In the genomic region with DNA sequence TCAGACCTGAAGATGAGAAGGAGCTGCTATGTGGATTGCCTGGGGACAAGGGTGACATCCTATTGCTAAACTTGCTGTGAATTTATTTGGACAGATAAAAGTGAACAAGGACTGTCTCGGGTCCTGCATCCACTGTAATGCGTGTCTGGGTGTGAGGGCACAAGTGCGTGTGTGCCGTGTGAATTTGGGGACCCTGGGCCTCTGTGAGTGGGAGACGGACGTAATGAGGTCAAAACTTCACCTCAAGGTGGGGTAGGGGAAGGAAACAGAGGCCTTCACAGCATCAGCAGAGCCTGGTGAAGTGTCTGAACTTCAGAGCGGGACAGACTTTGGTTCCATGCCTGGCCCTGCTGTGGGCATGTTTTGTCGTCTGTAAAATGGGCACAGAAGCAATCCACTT, we compare ENCODE assay signal across 21 cellular contexts. TPM values are rescaled to one million over a fixed set of nuclear protein-coding genes. Genes with fewer than 3 reads are reported as not detected.
DNase-seq lines count a peak whose midpoint lies in the region; ATAC-seq, FAIRE-seq and TF ChIP-seq lines count a peak whose summit lies in the region.
"Had no signal": no experiment of that assay in that cellular context is flagged by ENCODE, and none has a peak within 500 bp of the region (broad histone marks: within the 10 kb centered on the region; RNA-seq: fewer than 3 reads in every experiment).

No MANE protein-coding gene starts in this region.

- H3K18ac ChIP-seq in H9 (ENCODE audit: insufficient read length, low read depth, low read length) = no peak overlapping the region

- H2AK5ac ChIP-seq in H9 (ENCODE audit: insufficient read length, low read length) = no peak overlapping the region

- H3K4me3 ChIP-seq in CD8-positive, alpha-beta T cell (ENCODE audit: low read depth, low read length) = no peak overlapping the region
- peak overlapping the region; percentile 20 for H3K4me3 ChIP-seq in OCI-LY1 (ENCODE audit: low read depth, low read length, poor library complexity, severe bottlenecking)
- H3K4me3 ChIP-seq in GM12878 = no peak overlapping the region
- H3K4me3 ChIP-seq in sigmoid colon = no peak overlapping the region
- H3K4me3 ChIP-seq: cardiac muscle cell, PC-9, uterus had no signal

- no peaks in the 10 kb centered on the region for H3K27me3 Mint-ChIP-seq in CD8-positive, alpha-beta T cell (ENCODE audit: low read depth)
- H3K27me3 Mint-ChIP-seq in H9 (ENCODE audit: low read depth) = no peaks in the 10 kb centered on the region; the same call in 1 of the 2 replicates

- no peak overlapping the region for H3K56ac ChIP-seq in H9 (ENCODE audit: insufficient read length, low read depth, low read length)

- no peak overlapping the region for H3T11ph ChIP-seq in H9 (ENCODE audit: low read length)

- no peak for TF ChIP-seq RAD21 in GM12878 (IDR thresholded peaks at IDR 0.05; ENCODE audit: insufficient read depth, low read depth, low read length)

- no peaks in the 10 kb centered on the region for H3K36me3 Mint-ChIP-seq in CD8-positive, alpha-beta T cell
- H3K36me3 Mint-ChIP-seq in H9 (ENCODE audit: insufficient read depth in 1 of 3, low read depth in 3 of 3) = no peaks in the 10 kb centered on the region

- no peak overlapping the region for H3K14ac ChIP-seq in H9 (ENCODE audit: insufficient read depth, low read length)

- H2BK120ac ChIP-seq in H9 (ENCODE audit: low read depth, low read length, poor library complexity, severe bottlenecking) = no peak overlapping the region

- no peak for FAIRE-seq in GM12878 (lab: Jason Lieb, UNC)
- FAIRE-seq: GM18507, islet of Langerhans had no signal

- TF ChIP-seq CTCF in CD8-positive, alpha-beta T cell (IDR thresholded peaks at IDR 0.05) = no peak
- TF ChIP-seq CTCF in OCI-LY1 (IDR thresholded peaks at IDR 0.05; ENCODE audit: low read length) (no peak), GM12878 (IDR thresholded peaks at IDR 0.05 in 2 of 3, conservative IDR thresholded peaks at IDR 0.05 in 1 of 3; ENCODE audit: control insufficient read depth in 2 of 3, extremely low read depth in 1 of 3, insufficient read depth in 1 of 3, low read depth in 3 of 3, low read length in 3 of 3) (no peak), sigmoid colon (IDR thresholded peaks at IDR 0.05) (no peak), H9 (conservative IDR thresholded peaks at IDR 0.05) (no peak)

- peak; percentile 58; the same call in 1 of the 2 replicates for TF ChIP-seq POLR2A in GM12878 (IDR thresholded peaks at IDR 0.05; ENCODE audit: low read depth, low read length)
- TF ChIP-seq POLR2A in sigmoid colon (IDR thresholded peaks at IDR 0.05) = no peak

- CTCF ChIA-PET in CD8-positive, alpha-beta T cell (lab: Charles Lee) = interaction anchor here (1.1 to 6.1 kb wide), 3 partner anchors 9 to 175 kb away, joined by 4 to 83 read pairs (median 37); no protein-coding TSS in a partner anchor
- CTCF ChIA-PET in GM12878 (lab: Yijun Ruan, JAX) = interaction anchor here (1.2 to 6.6 kb wide), 6 partner anchors 11 to 39 kb away, joined by 3 to 73 read pairs (median 28); a partner anchor contains a TSS

- no peak overlapping the region for H3K23ac ChIP-seq in H9 (ENCODE audit: insufficient read length, low read depth, low read length)

- BruUV-seq in GM12878 (replicated peaks; lab: Mats Ljungman, UMichigan) = no TSS peak

- no peak overlapping the region for H3K4me3 Mint-ChIP-seq in CD8-positive, alpha-beta T cell
- no peak overlapping the region for H3K4me3 Mint-ChIP-seq in H9

- H2BK20ac ChIP-seq in H9 (ENCODE audit: low read depth, low read length, poor library complexity, severe bottlenecking) = no peak overlapping the region

- H3K9me3 ChIP-seq in CD8-positive, alpha-beta T cell (ENCODE audit: low read length) = no peaks in the 10 kb centered on the region
- H3K9me3 ChIP-seq in OCI-LY1 (ENCODE audit: low read length) (no peaks in the 10 kb centered on the region), GM12878 (replicated peaks; ENCODE audit: control insufficient read depth, insufficient read depth, low read length) (no peaks in the 10 kb centered on the region; the same call in 1 of the 3 replicates), sigmoid colon (no peaks in the 10 kb centered on the region), H9 (ENCODE audit: control insufficient read depth, low read depth, low read length) (no peaks in the 10 kb centered on the region)
- H3K9me3 ChIP-seq: uterus had no signal

- no peaks in the 10 kb centered on the region for H3K79me2 ChIP-seq in OCI-LY1 (ENCODE audit: insufficient read depth, low read length)
- no peaks in the 10 kb centered on the region for H3K79me2 ChIP-seq in GM12878 (ENCODE audit: control insufficient read depth, insufficient read depth, low read length)
- H3K79me2 ChIP-seq in H9 (ENCODE audit: insufficient read depth, low read length) = no peaks in the 10 kb centered on the region

- H4K20me1 ChIP-seq in OCI-LY1 (ENCODE audit: insufficient read depth, low read length) (no peaks in the 10 kb centered on the region), GM12878 (ENCODE audit: control insufficient read depth, insufficient read depth) (no peaks in the 10 kb centered on the region), H9 (ENCODE audit: control insufficient read depth, insufficient read depth, insufficient read length) (no peaks in the 10 kb centered on the region)

- POLR2A ChIA-PET in CD8-positive, alpha-beta T cell (lab: Charles Lee) = interaction anchor here (2.2 to 2.5 kb wide), 2 partner anchors 10 to 17 kb away, joined by 8 to 16 read pairs; no protein-coding TSS in a partner anchor
- POLR2A ChIA-PET in GM12878 (lab: Charles Lee) = interaction anchor here (2.3 to 7.8 kb wide), 3 partner anchors 8 to 17 kb away, joined by 18 to 128 read pairs (median 18); a partner anchor contains a TSS

- H4K91ac ChIP-seq in H9 (ENCODE audit: insufficient read length, low read depth, low read length) = no peak overlapping the region

- no peak overlapping the region for H4K5ac ChIP-seq in H9 (ENCODE audit: insufficient read length, low read depth, low read length)

- WGBS in GM12878 (ENCODE audit: insufficient coverage, insufficient replicate concordance, low lambda C conversion rate, missing lambda C conversion rate) = 89% methylated on average over 8 of the region's 8 CpGs
- 78 to 88% methylated on average over 8 of the region's 8 CpGs for WGBS in sigmoid colon, 2 donors
- no CpG with 5 or more reads among the region's 8 CpGs for WGBS in H9 (ENCODE audit: extremely low coverage, insufficient read length, low lambda C conversion rate)

- H3K9ac ChIP-seq in OCI-LY1 (ENCODE audit: low read length) = peak overlapping the region; percentile 86
- H3K9ac ChIP-seq in GM12878 (ENCODE audit: control insufficient read depth, insufficient read depth, low read length) = no peak overlapping the region
- no peak overlapping the region for H3K9ac ChIP-seq in H9 (ENCODE audit: extremely low read depth, insufficient read length, low read length)

- no peaks in the 10 kb centered on the region for H3K23me2 ChIP-seq in H9 (ENCODE audit: insufficient read length, low read depth, low read length, poor library complexity, severe bottlenecking)

- H3K4me1 ChIP-seq in CD8-positive, alpha-beta T cell (ENCODE audit: insufficient read depth, low read length) = peaks cover 76% of the 10 kb centered on the region
- H3K4me1 ChIP-seq in OCI-LY1 (ENCODE audit: insufficient read depth, low read length, severe bottlenecking) (peaks cover 84% of the 10 kb centered on the region), GM12878 (ENCODE audit: control insufficient read depth, insufficient read depth, low read length) (peaks cover 95% of the 10 kb centered on the region), sigmoid colon (peaks cover 0 to 94% (median 69%) of the 10 kb centered on the region in 4 donors), H9 (ENCODE audit: insufficient read depth, low read length) (no peaks in the 10 kb centered on the region)
- H3K4me1 ChIP-seq: uterus had no signal

- RAD21 ChIA-PET in GM12878 (lab: Charles Lee; ENCODE audit: unreplicated experiment) = interaction anchor here (0.9 to 15.3 kb wide), 5 partner anchors 14 to 39 kb away, joined by 3 to 324 read pairs (median 20); a partner anchor contains a TSS

- H3F3A ChIP-seq in OCI-LY1 (ENCODE audit: insufficient read depth, low read length) = peaks cover 12% of the 10 kb centered on the region; the same call in 1 of the 2 replicates

- H3K27ac Mint-ChIP-seq in CD8-positive, alpha-beta T cell = peak overlapping the region; percentile 84
- H3K27ac Mint-ChIP-seq in H9 = no peak overlapping the region

- no peaks in the 10 kb centered on the region for H3K9me3 Mint-ChIP-seq in CD8-positive, alpha-beta T cell
- H3K9me3 Mint-ChIP-seq in H9 = no peaks in the 10 kb centered on the region

- intact Hi-C loops in CD8-positive, alpha-beta T cell (cut with DNase I, micrococcal nuclease) = loop anchor here in 1 of 2 experiments (5.0 kb wide), 1 partner anchor 1561 kb away; no protein-coding TSS in a partner anchor
- intact Hi-C loops in GM12878 (cut with micrococcal nuclease; ENCODE audit: unreplicated experiment) (no loop called here), sigmoid colon (cut with DNase I) (no loop called here)

- TF ChIP-seq EP300 in GM12878 (IDR thresholded peaks at IDR 0.05; ENCODE audit: borderline replicate concordance in 1 of 2, control insufficient read depth in 1 of 2, low read depth in 2 of 2, low read length in 2 of 2) (no peak), sigmoid colon (IDR thresholded peaks at IDR 0.05) (no peak)

- H3K4ac ChIP-seq in H9 (ENCODE audit: low read depth, low read length) = no peak overlapping the region

- no peak for ATAC-seq in CD8-positive, alpha-beta T cell
- ATAC-seq in GM12878 (no peak), GM21576 (IDR thresholded peaks at IDR 0.05; ENCODE audit: unreplicated experiment) (no peak), HG02763 (IDR thresholded peaks at IDR 0.05; ENCODE audit: unreplicated experiment) (no peak)

- no peak overlapping the region for H2BK5ac ChIP-seq in H9 (ENCODE audit: insufficient read length, low read length)

- H3K27me3 ChIP-seq in CD8-positive, alpha-beta T cell (ENCODE audit: insufficient read depth, low read length) = no peaks in the 10 kb centered on the region
- no peaks in the 10 kb centered on the region for H3K27me3 ChIP-seq in OCI-LY1 (ENCODE audit: insufficient read depth, low read length)
- H3K27me3 ChIP-seq in GM12878 (replicated peaks in 1 of 2; ENCODE audit: control insufficient read depth in 2 of 2, insufficient read depth in 2 of 2, low read length in 1 of 2) = no peaks in the 10 kb centered on the region
- no peaks in the 10 kb centered on the region for H3K27me3 ChIP-seq in sigmoid colon
- H3K27me3 ChIP-seq in H9 (ENCODE audit: insufficient read depth, low read length) = no peaks in the 10 kb centered on the region
- H3K27me3 ChIP-seq: cardiac muscle cell, uterus had no signal

- H2AFZ ChIP-seq in OCI-LY1 (ENCODE audit: low read length) (no peak overlapping the region), GM12878 (ENCODE audit: control insufficient read depth, low read depth, low read length) (no peak overlapping the region), H9 (ENCODE audit: low read length) (no peak overlapping the region)
- H2AFZ ChIP-seq: PC-9 had no signal

- in situ Hi-C loops in GM12878 (cut with MboI) = loop anchor here (25.0 kb wide), 2 partner anchors 1199 to 1701 kb away; no protein-coding TSS in a partner anchor

- H3K4me1 Mint-ChIP-seq in CD8-positive, alpha-beta T cell (ENCODE audit: low read depth) = peaks cover 85% of the 10 kb centered on the region
- peaks cover 16 to 17% of the 10 kb centered on the region in 2 experiments for H3K4me1 Mint-ChIP-seq in H9

- no peaks in the 10 kb centered on the region for H3K36me3 ChIP-seq in CD8-positive, alpha-beta T cell (ENCODE audit: insufficient read depth, low read length)
- H3K36me3 ChIP-seq in OCI-LY1 (ENCODE audit: insufficient read depth, low read length) (no peaks in the 10 kb centered on the region; the same call in 1 of the 2 replicates), GM12878 (ENCODE audit: control insufficient read depth in 2 of 2, insufficient read depth in 2 of 2, low read length in 1 of 2) (no peaks in the 10 kb centered on the region), sigmoid colon (peaks cover 0 to 49% (median 12%) of the 10 kb centered on the region in 4 donors)
- H3K36me3 ChIP-seq: cardiac muscle cell, uterus had no signal

- no peaks in the 10 kb centered on the region for H3K79me1 ChIP-seq in H9 (ENCODE audit: insufficient read depth, low read depth, low read length, poor library complexity, severe bottlenecking)

- no peak overlapping the region for H2BK15ac ChIP-seq in H9 (ENCODE audit: low read depth, low read length)

- H3K9me2 ChIP-seq in OCI-LY1 (ENCODE audit: low read depth, low read length) = no peaks in the 10 kb centered on the region

- SMC1A ChIA-PET in GM12878 (lab: Charles Lee; ENCODE audit: uncharacterized antibody, unreplicated experiment) = interaction anchor here (4.2 to 19.5 kb wide), 3 partner anchors 15 to 38 kb away, joined by 42 to 409 read pairs (median 77); a partner anchor contains a TSS

- H4K8ac ChIP-seq in H9 (replicated peaks; ENCODE audit: insufficient read length, low read depth, low read length) = no peak overlapping the region

- peak in 1 of 7 experiments; percentile 30 for DNase-seq in CD8-positive, alpha-beta T cell
- DNase-seq in GM12878 (ENCODE audit: low read depth, low spot score) (no peak), sigmoid colon (no peak), H9 (no peak)
- DNase-seq: activated CD4-positive, CD25-positive, alpha-beta regulatory T cell treated with anti-CD3 and anti-CD28 coated beads, Interleukin-2, amount 50 U/mL, for 72 hours; activated gamma-delta T cell; GF-D8; midbrain; NCI-H1048; NCI-H446 treated with DMSO at 0.1 percent for 48 hours; PC-9; SW 1271; uterus had no signal

- H2BK12ac ChIP-seq in H9 (ENCODE audit: insufficient read length, low read depth, low read length) = no peak overlapping the region

- no peak overlapping the region for H3K27ac ChIP-seq in CD8-positive, alpha-beta T cell (ENCODE audit: low read depth, low read length)
- peak overlapping the region; percentile 100 for H3K27ac ChIP-seq in OCI-LY1 (ENCODE audit: low read depth, low read length, poor library complexity, severe bottlenecking)
- H3K27ac ChIP-seq in GM12878 (ENCODE audit: control insufficient read depth, insufficient read depth) = peak overlapping the region; percentile 27
- peak overlapping the region; percentile 77 to 92 (median 84) for H3K27ac ChIP-seq in sigmoid colon
- no peak overlapping the region for H3K27ac ChIP-seq in H9 (ENCODE audit: insufficient read length, low read depth, low read length)
- H3K27ac ChIP-seq: uterus had no signal

- H3K4me2 ChIP-seq in OCI-LY1 (ENCODE audit: low read length) = peak overlapping the region; percentile 53
- peak overlapping the region; percentile 5 for H3K4me2 ChIP-seq in GM12878 (ENCODE audit: control insufficient read depth, insufficient read depth)
- H3K4me2 ChIP-seq in H9 (ENCODE audit: insufficient read depth, insufficient read length, low read length) = no peak overlapping the region

RNA-seq across cellular contexts. Expression of a gene that starts 14.8 kb away (rescaled TPM):
- 1 to 10 TPM; 1.7 to 2.8 TPM for total RNA-seq in CD8-positive, alpha-beta T cell
- total RNA-seq in GM12878 (2013; cell fraction: nucleolus; rRNA removed) = 74.5 and 81.9 TPM in 2 replicates
- 46.4 and 53.5 TPM in 2 replicates for total RNA-seq in GM12878 (2014; rRNA removed)
- total RNA-seq in GM12878 (2014; rRNA removed; fragmentation: Illumina TruSeq; extraction: Trizol) = 21.5 and 26.9 TPM in 2 replicates
- total RNA-seq in GM12878 (2021) = 40.0 and 40.4 TPM in 2 replicates
- polyA plus RNA-seq in GM12878 (2011; ENCODE audit: low read depth) = 18.9 TPM
- 8.5 and 16.9 TPM in 2 replicates for polyA plus RNA-seq in GM12878 (2011; rRNA removed)
- polyA plus RNA-seq in GM12878 (2011; cell fraction: cytosol; rRNA removed) = 22.6 and 38.7 TPM in 2 replicates
- polyA plus RNA-seq in GM12878 (2011; cell fraction: nucleus; rRNA removed) = 45.6 and 71.8 TPM in 2 replicates
- polyA plus RNA-seq in GM12878 (2012) = 18.6 and 50.6 TPM in 2 replicates
- 12.3 and 21.9 TPM in 2 replicates for polyA plus RNA-seq in GM12878 (2014; fragmentation: Illumina TruSeq; extraction: Trizol)
- polyA plus RNA-seq in GM12878 (2014; fragmentation: Nextera tagmentation; extraction: Ambion mirVana) = 1 to 10 TPM; 3.0 to 7.4 TPM
- 50.0 and 54.5 TPM in 2 replicates for polyA plus RNA-seq in GM12878 (2014; rRNA removed)
- 10 to 100 TPM; 51.7 to 54.8 TPM for polyA plus RNA-seq in GM12878 (2016; fragmentation: Nextera tagmentation; extraction: Ambion mirVana)
- 20.3 and 37.3 TPM in 2 replicates for polyA minus RNA-seq in GM12878 (2011; rRNA and poly(A)+ RNA removed)
- 8.8 and 11.7 TPM in 2 replicates for polyA minus RNA-seq in GM12878 (2011; cell fraction: cytosol; rRNA and poly(A)+ RNA removed)
- polyA minus RNA-seq in GM12878 (2011; cell fraction: nucleus; rRNA and poly(A)+ RNA removed) = 26.7 and 36.0 TPM in 2 replicates
- 100 to 1,000 TPM; 117 to 178 (median 139) TPM for total RNA-seq in sigmoid colon
- 1 to 10 TPM; 1.2 to 10.0 (median 4.2) TPM for polyA plus RNA-seq in sigmoid colon
- total RNA-seq in H9 (2021) = 0.35 and 1.3 TPM in 2 replicates
- total RNA-seq: PC-9, pulmonary artery endothelial cell had no signal

RNA-seq across cellular contexts. Expression of a gene that starts 34.5 kb away (rescaled TPM):
- not detected for total RNA-seq in CD8-positive, alpha-beta T cell
- total RNA-seq in GM12878 (2013; cell fraction: nucleolus; rRNA removed) = not detected in 2 replicates
- total RNA-seq in GM12878 (2014; rRNA removed) = not detected in 2 replicates
- total RNA-seq in GM12878 (2014; rRNA removed; fragmentation: Illumina TruSeq; extraction: Trizol) = not detected in 2 replicates
- total RNA-seq in GM12878 (2021) = not detected in 2 replicates
- polyA plus RNA-seq in GM12878 (2011; ENCODE audit: low read depth) = not detected
- not detected in 2 replicates for polyA plus RNA-seq in GM12878 (2011; rRNA removed)
- polyA plus RNA-seq in GM12878 (2011; cell fraction: cytosol; rRNA removed) = not detected in 2 replicates
- not detected in 2 replicates for polyA plus RNA-seq in GM12878 (2011; cell fraction: nucleus; rRNA removed)
- not detected in 2 replicates for polyA plus RNA-seq in GM12878 (2012)
- not detected in 2 replicates for polyA plus RNA-seq in GM12878 (2014; fragmentation: Illumina TruSeq; extraction: Trizol)
- polyA plus RNA-seq in GM12878 (2014; fragmentation: Nextera tagmentation; extraction: Ambion mirVana) = not detected
- polyA plus RNA-seq in GM12878 (2014; rRNA removed) = not detected in 2 replicates
- polyA plus RNA-seq in GM12878 (2016; fragmentation: Nextera tagmentation; extraction: Ambion mirVana) = not detected
- not detected in 2 replicates for polyA minus RNA-seq in GM12878 (2011; rRNA and poly(A)+ RNA removed)
- not detected in 2 replicates for polyA minus RNA-seq in GM12878 (2011; cell fraction: cytosol; rRNA and poly(A)+ RNA removed)
- polyA minus RNA-seq in GM12878 (2011; cell fraction: nucleus; rRNA and poly(A)+ RNA removed) = not detected in 2 replicates
- total RNA-seq in sigmoid colon = not detected
- not detected for polyA plus RNA-seq in sigmoid colon
- total RNA-seq in H9 (2021) = not detected in 2 replicates
- total RNA-seq: cardiac muscle cell, glomerular endothelial cell, PC-9, pulmonary artery endothelial cell had no signal
- polyA plus RNA-seq: cardiac muscle cell had no signal

RNA-seq across cellular contexts. Expression of a gene that starts 35.5 kb away (rescaled TPM):
- not detected for total RNA-seq in CD8-positive, alpha-beta T cell
- 1.2 TPM in 2 replicates for total RNA-seq in GM12878 (2013; cell fraction: nucleolus; rRNA removed)
- total RNA-seq in GM12878 (2014; rRNA removed) (not detected in 2 replicates), GM12878 (2014; rRNA removed; fragmentation: Illumina TruSeq; extraction: Trizol) (not detected in 2 replicates), GM12878 (2021) (not detected in 2 replicates), sigmoid colon (not detected), H9 (2021) (not detected in 2 replicates)
- polyA plus RNA-seq in GM12878 (2011; ENCODE audit: low read depth) = not detected
- polyA plus RNA-seq in GM12878 (2011; rRNA removed) (0.12 and 0.16 TPM in 2 replicates), GM12878 (2014; fragmentation: Illumina TruSeq; extraction: Trizol) (not detected in 2 replicates), GM12878 (2014; fragmentation: Nextera tagmentation; extraction: Ambion mirVana) (not detected), GM12878 (2014; rRNA removed) (not detected in 2 replicates), GM12878 (2016; fragmentation: Nextera tagmentation; extraction: Ambion mirVana) (not detected), sigmoid colon (not detected)
- polyA plus RNA-seq in GM12878 (2011; cell fraction: cytosol; rRNA removed) = 0.04 TPM in 1 of 2 replicates, not detected in the other
- polyA plus RNA-seq in GM12878 (2011; cell fraction: nucleus; rRNA removed) = 0.28 and 0.56 TPM in 2 replicates
- 0.17 TPM in 1 of 2 replicates, not detected in the other for polyA plus RNA-seq in GM12878 (2012)
- 0.21 TPM in 1 of 2 replicates, not detected in the other for polyA minus RNA-seq in GM12878 (2011; rRNA and poly(A)+ RNA removed)
- polyA minus RNA-seq in GM12878 (2011; cell fraction: cytosol; rRNA and poly(A)+ RNA removed) = not detected in 2 replicates
- 0.24 TPM in 1 of 2 replicates, not detected in the other for polyA minus RNA-seq in GM12878 (2011; cell fraction: nucleus; rRNA and poly(A)+ RNA removed)
- total RNA-seq: cardiac muscle cell, glomerular endothelial cell, PC-9, pulmonary artery endothelial cell, uterus had no signal
- polyA plus RNA-seq: cardiac muscle cell had no signal

Comparison
In these comparisons a context has a peak if more than half of its experiments do, and no peak if none do; other contexts are left out.
1. H3K27ac ChIP-seq: peak in OCI-LY1 (single experiment), GM12878 (single experiment) and sigmoid colon (4 of 4); none in CD8-positive, alpha-beta T cell (single experiment) and H9 (single experiment).